In the genomic region with DNA sequence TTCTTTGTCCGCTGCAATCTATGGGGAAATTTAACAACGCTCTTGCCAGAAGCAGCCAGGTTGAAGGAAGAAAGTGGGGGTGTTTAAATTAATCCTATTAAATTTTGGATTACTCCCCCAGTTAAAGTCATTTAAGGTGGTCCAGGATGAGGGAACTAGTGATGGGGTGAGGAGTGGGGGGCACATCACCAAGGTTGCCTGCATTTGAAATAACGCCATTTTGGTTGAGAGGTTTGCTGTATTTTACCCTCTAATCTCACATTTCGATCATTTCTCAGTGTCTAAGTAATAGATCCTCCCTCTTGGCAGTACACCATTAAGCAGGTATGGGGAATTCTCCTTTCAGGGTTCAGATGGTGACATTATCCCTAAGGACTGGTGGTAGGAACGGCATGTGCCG, we compare ENCODE assay signal across 8 cellular contexts. TPM values are rescaled to one million over a fixed set of nuclear protein-coding genes. Genes with fewer than 3 reads are reported as not detected.
A peak's percentile ranks its signal among the peaks of the same experiment; 100 is the strongest.
DNase-seq lines count a peak whose midpoint lies in the region; ATAC-seq, FAIRE-seq and TF ChIP-seq lines count a peak whose summit lies in the region.

No MANE protein-coding gene starts in this region.

- no peaks in the 10 kb centered on the region for H3K9me1 ChIP-seq in endothelial cell of umbilical vein (replicated peaks; ENCODE audit: control insufficient read depth, extremely low read depth, insufficient read depth, low read length)

- FAIRE-seq in endothelial cell of umbilical vein (lab: Jason Lieb, UNC) = no peak

- DNase-seq in heart right ventricle (no peak), left cardiac atrium (no peak), endothelial cell of umbilical vein (ENCODE audit: low read depth, low spot score) (no peak), vagina (ENCODE audit: extremely low spot score in 2 of 2) (no peak), erythroblast (lab: John Stamatoyannopoulos, UW) (no peak)
- no peak for DNase-seq in stimulated activated CD4-positive, alpha-beta T cell treated with anti-CD3 and anti-CD28 coated beads, Interleukin-15, amount 100 ng/mL, for 24 hours

- TF ChIP-seq CTCF in heart right ventricle (IDR thresholded peaks at IDR 0.05) = no peak
- TF ChIP-seq CTCF in endothelial cell of umbilical vein (IDR thresholded peaks at IDR 0.05; ENCODE audit: extremely low read depth in 1 of 2, insufficient read depth in 1 of 2, low read depth in 1 of 2, low read length in 2 of 2) = no peak
- no peak for TF ChIP-seq CTCF in neural cell (IDR thresholded peaks at IDR 0.05; ENCODE audit: poor library complexity, severe bottlenecking)
- no peak for TF ChIP-seq CTCF in vagina (IDR thresholded peaks at IDR 0.05)

- POLR2A ChIA-PET in endothelial cell of umbilical vein (lab: Charles Lee) = interaction anchor here (0.6 to 3.7 kb wide), 5 partner anchors 16 to 1541 kb away, joined by 3 to 24 read pairs (median 7); no protein-coding TSS in a partner anchor

- 1 to 2% methylated on average over 6 of the region's 6 CpGs for WGBS in heart right ventricle, 2 donors

- CTCF ChIA-PET in endothelial cell of umbilical vein (lab: Charles Lee) = interaction anchor here (0.8 to 1.7 kb wide), 4 partner anchors 16 to 1050 kb away, joined by 3 to 5 read pairs (median 3); no protein-coding TSS in a partner anchor

- H4K20me1 ChIP-seq in endothelial cell of umbilical vein (replicated peaks; ENCODE audit: control insufficient read depth, extremely low read depth, insufficient read depth, low read length) (no peaks in the 10 kb centered on the region), neural cell (ENCODE audit: insufficient read depth) (no peaks in the 10 kb centered on the region)

- H3F3A ChIP-seq in neural cell (ENCODE audit: insufficient read depth, low read length, poor library complexity, severe bottlenecking) = peaks cover 6% of the 10 kb centered on the region

- H3K36me3 ChIP-seq in heart right ventricle (no peaks in the 10 kb centered on the region), endothelial cell of umbilical vein (ENCODE audit: control insufficient read depth in 2 of 2, extremely low read depth in 1 of 2, insufficient read depth in 2 of 2, low read length in 2 of 2) (no peaks in the 10 kb centered on the region), neural cell (ENCODE audit: insufficient read depth, low read length) (no peaks in the 10 kb centered on the region), vagina (no peaks in the 10 kb centered on the region)

- peak overlapping the region; percentile 97 for H3K9ac ChIP-seq in endothelial cell of umbilical vein (replicated peaks; ENCODE audit: extremely low read depth, insufficient read depth, low read length)
- peak overlapping the region; percentile 64 for H3K9ac ChIP-seq in neural cell (ENCODE audit: low read length)

- dilution Hi-C loops in endothelial cell of umbilical vein (cut with MboI; ENCODE audit: extremely low pct_ligation_motif_present, low sequenced_read_pairs) = no loop called here

- H3K9me3 ChIP-seq in heart right ventricle = no peaks in the 10 kb centered on the region
- H3K9me3 ChIP-seq in endothelial cell of umbilical vein (replicated peaks; ENCODE audit: control insufficient read depth, insufficient read depth, low read length) = no peaks in the 10 kb centered on the region
- H3K9me3 ChIP-seq in neural cell (ENCODE audit: low read length) = no peaks in the 10 kb centered on the region
- H3K9me3 ChIP-seq in vagina = no peaks in the 10 kb centered on the region

- H3K27ac ChIP-seq in heart right ventricle (peak overlapping the region in 6 of 10 donors; percentile 8 to 74 (median 58)), endothelial cell of umbilical vein (ENCODE audit: insufficient read depth, low read depth, low read length) (peak overlapping the region; percentile 93), neural cell (ENCODE audit: low read length) (no peak overlapping the region), vagina (peak overlapping the region; percentile 81)

- H3K27me3 ChIP-seq in heart right ventricle (peaks cover 0 to 81% (median 59%) of the 10 kb centered on the region in 7 donors), endothelial cell of umbilical vein (ENCODE audit: control insufficient read depth in 2 of 2, insufficient read depth in 2 of 2, low read length in 2 of 2) (no peaks in the 10 kb centered on the region), neural cell (ENCODE audit: insufficient read depth, low read depth, low read length) (peaks cover 57% of the 10 kb centered on the region), vagina (no peaks in the 10 kb centered on the region)

- intact Hi-C loops in heart right ventricle (cut with DNase I) = loop anchor here in 4 of 10 donors (5.0 to 10.0 kb wide), 4 partner anchors 128 to 1528 kb away; no protein-coding TSS in a partner anchor
- intact Hi-C loops in left cardiac atrium (cut with DNase I) = no loop called here
- intact Hi-C loops in endothelial cell of umbilical vein (cut with micrococcal nuclease) = loop anchor here (1.0 to 10.0 kb wide), 5 partner anchors 908 to 1526 kb away; no protein-coding TSS in a partner anchor
- intact Hi-C loops in vagina (cut with DNase I) = no loop called here

- ATAC-seq in heart right ventricle (no peak), left cardiac atrium (no peak), HG03469 (IDR thresholded peaks at IDR 0.05; ENCODE audit: unreplicated experiment) (no peak)

- H3K79me2 ChIP-seq in endothelial cell of umbilical vein (ENCODE audit: control insufficient read depth, insufficient read depth, low read length) (peaks cover 43% of the 10 kb centered on the region), neural cell (replicated peaks; ENCODE audit: insufficient read depth, low read length) (peaks cover 8% of the 10 kb centered on the region)

- no peak for TF ChIP-seq EP300 in neural cell (conservative IDR thresholded peaks at IDR 0.05; ENCODE audit: poor library complexity, severe bottlenecking)

- TF ChIP-seq POLR2A in endothelial cell of umbilical vein (IDR thresholded peaks at IDR 0.05; ENCODE audit: low read depth, low read length) (no peak), vagina (IDR thresholded peaks at IDR 0.05) (no peak), erythroblast (IDR thresholded peaks at IDR 0.05; ENCODE audit: low read length) (no peak)

- H3K4me1 ChIP-seq in heart right ventricle (peaks cover 8 to 64% (median 46%) of the 10 kb centered on the region in 9 donors), endothelial cell of umbilical vein (ENCODE audit: control insufficient read depth, extremely low read depth, insufficient read depth, low read length) (peaks cover 29% of the 10 kb centered on the region), vagina (peaks cover 36% of the 10 kb centered on the region)

- BruUV-seq in endothelial cell of umbilical vein (replicated peaks; lab: Mats Ljungman, UMichigan) = no TSS peak

- H3K4me3 ChIP-seq in heart right ventricle (peak overlapping the region; percentile 28 to 68 (median 61)), endothelial cell of umbilical vein (replicated peaks in 1 of 3; ENCODE audit: insufficient read depth in 1 of 3, low read depth in 1 of 3, low read length in 3 of 3) (peak overlapping the region; percentile 69 to 94 (median 93)), neural cell (ENCODE audit: low read length) (peak overlapping the region; percentile 85), vagina (peak overlapping the region; percentile 68 to 76)

- no peaks in the 10 kb centered on the region for H3K9me2 ChIP-seq in neural cell (ENCODE audit: insufficient read depth, low read length)

- H2AFZ ChIP-seq in endothelial cell of umbilical vein (ENCODE audit: low read depth, low read length) = peak overlapping the region; percentile 68
- H2AFZ ChIP-seq in neural cell (ENCODE audit: low read depth, low read length) = no peak overlapping the region

- no peak for TF ChIP-seq RAD21 in neural cell (conservative IDR thresholded peaks at IDR 0.05)

- H3K4me2 ChIP-seq in endothelial cell of umbilical vein (ENCODE audit: insufficient read depth, low read length) (peak overlapping the region; percentile 97), neural cell (ENCODE audit: low read length) (peak overlapping the region; percentile 81)

TF ChIP-seq in endothelial cell of umbilical vein, 7 proteins besides CTCF, POLR2A, EP300 and RAD21 (continues in another document):
- TF ChIP-seq GATA2 (IDR thresholded peaks at IDR 0.05; ENCODE audit: insufficient read depth, insufficient read length, low read depth, low read length) (no peak), POLR2AphosphoS5 (IDR thresholded peaks at IDR 0.05; ENCODE audit: insufficient read depth, low read depth, low read length) (no peak), JUN (IDR thresholded peaks at IDR 0.05; ENCODE audit: borderline replicate concordance, insufficient read depth, insufficient read length, low read depth) (no peak)
- TF ChIP-seq, protein P1, sequence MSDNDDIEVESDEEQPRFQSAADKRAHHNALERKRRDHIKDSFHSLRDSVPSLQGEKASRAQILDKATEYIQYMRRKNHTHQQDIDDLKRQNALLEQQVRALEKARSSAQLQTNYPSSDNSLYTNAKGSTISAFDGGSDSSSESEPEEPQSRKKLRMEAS (IDR thresholded peaks at IDR 0.05; ENCODE audit: insufficient read depth, insufficient read length) = no peak

TF ChIP-seq in neural cell, 6 proteins besides CTCF, POLR2A, EP300 and RAD21 (continues in another document):
- no peak for TF ChIP-seq TAF1 (IDR thresholded peaks at IDR 0.05; ENCODE audit: low read depth)
- TF ChIP-seq SMC3 (conservative IDR thresholded peaks at IDR 0.05; ENCODE audit: poor library complexity) = no peak
- no peak for TF ChIP-seq POLR2AphosphoS5 (IDR thresholded peaks at IDR 0.05)

RNA-seq across cellular contexts. Expression of a gene that starts 2.6 kb away (rescaled TPM):
- total RNA-seq in heart right ventricle (1 to 10 TPM; 1.5 to 7.5 (median 3.4) TPM), left cardiac atrium (10 to 100 TPM in 1 of 2 donors, 1 to 10 TPM in 1; 8.9 to 20.5 TPM), endothelial cell of umbilical vein (125 and 202 TPM in 2 replicates), vagina (22.8 TPM)
- polyA plus RNA-seq in heart right ventricle (1 to 10 TPM; 1.1 to 1.5 TPM), endothelial cell of umbilical vein (229 and 283 TPM in 2 replicates), neural cell (3.9 and 5.1 TPM in 2 replicates)
- polyA plus RNA-seq in endothelial cell of umbilical vein (2011; cell fraction: cytosol; rRNA removed) = 67.4 and 85.5 TPM in 2 replicates
- 707 and 779 TPM in 2 replicates for polyA plus RNA-seq in endothelial cell of umbilical vein (2011; cell fraction: nucleus; rRNA removed)
- polyA plus RNA-seq in endothelial cell of umbilical vein (2012) = 127 and 130 TPM in 2 replicates
- polyA minus RNA-seq in endothelial cell of umbilical vein (618 and 632 TPM in 2 replicates), neural cell (19.0 and 27.2 TPM in 2 replicates)
- polyA minus RNA-seq in endothelial cell of umbilical vein (2011; cell fraction: cytosol; rRNA and poly(A)+ RNA removed) = 0.51 TPM
- 1,280 and 1,402 TPM in 2 replicates for polyA minus RNA-seq in endothelial cell of umbilical vein (2011; cell fraction: nucleus; rRNA and poly(A)+ RNA removed)
